ENCODE assay signal across 11 cellular contexts in the genomic region with DNA sequence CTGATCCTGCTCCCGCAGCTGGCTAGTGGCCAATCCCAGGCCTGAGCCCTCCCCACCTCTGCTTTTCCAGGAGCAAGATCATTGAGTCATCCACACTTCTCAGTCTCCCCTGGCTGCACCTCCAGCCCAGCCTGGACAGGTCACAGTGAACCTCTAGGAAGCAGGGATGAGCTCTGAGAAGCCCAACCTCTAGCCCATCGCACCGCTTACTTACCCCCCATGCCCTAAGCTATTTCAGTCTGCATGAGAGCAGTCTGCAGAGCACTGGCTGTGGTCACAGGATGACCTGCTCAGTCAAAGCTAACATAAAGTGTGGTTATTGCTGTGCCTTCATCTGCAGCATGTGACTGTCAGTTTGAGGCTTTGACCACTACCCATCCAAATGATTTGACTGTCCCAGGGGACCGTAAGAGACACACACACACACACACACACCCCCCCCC.
DNase-seq lines count a peak whose midpoint lies in the region; ATAC-seq and TF ChIP-seq lines count a peak whose summit lies in the region.
"Had no signal": no experiment of that assay in that cellular context is flagged by ENCODE, and none has a peak within 500 bp of the region (broad histone marks: within the 10 kb centered on the region; RNA-seq: fewer than 3 reads in every experiment).

No MANE protein-coding gene starts in this region.

- no peaks in the 10 kb centered on the region for H3K27me3 ChIP-seq in liver (ENCODE audit: control insufficient read depth in 4 of 4, insufficient read depth in 4 of 4, low read length in 3 of 4)
- H3K27me3 ChIP-seq: neutrophil had no signal

- H3K9ac ChIP-seq in liver (ENCODE audit: low read depth in 1 of 2, low read length in 2 of 2): peak overlapping the region in 1 of 2 donors; percentile 4

- no peak for TF ChIP-seq RAD21 in liver (IDR thresholded peaks at IDR 0.05)

- TF ChIP-seq CTCF in GM10266 (IDR thresholded peaks at IDR 0.05; ENCODE audit: control insufficient read depth, insufficient read depth, low read depth, missing control alignments) (no peak), liver (IDR thresholded peaks at IDR 0.05; ENCODE audit: low read depth, low read length, missing input control) (no peak)

- ATAC-seq in GM21529 (IDR thresholded peaks at IDR 0.05; ENCODE audit: unreplicated experiment) (peak; percentile 78), HG03565 (IDR thresholded peaks at IDR 0.05; ENCODE audit: unreplicated experiment) (peak; percentile 87)

- H3K36me3 ChIP-seq in liver (ENCODE audit: control insufficient read depth in 4 of 4, insufficient read depth in 3 of 4, low read depth in 1 of 4, low read length in 3 of 4): peaks cover under 1 to 7% (median 3%) of the 10 kb centered on the region in 4 donors
- H3K36me3 ChIP-seq: neutrophil had no signal

- 74% methylated on average over 4 of the region's 4 CpGs for WGBS in liver

- H3K4me3 ChIP-seq in liver (ENCODE audit: low read depth in 1 of 3, low read length in 3 of 3): no peak overlapping the region
- H3K4me3 ChIP-seq: SK-N-MC had no signal

- DNase-seq in GM10266 (ENCODE audit: extremely low spot score) (peak; percentile 25), NCI-H69 (lab: John Stamatoyannopoulos, UW) (no peak), D341Med (ENCODE audit: low spot score) (no peak), putamen (ENCODE audit: low spot score) (no peak)
- no peak for DNase-seq in activated CD8-positive, alpha-beta memory T cell treated with anti-CD3 and anti-CD28 coated beads, Interleukin-2, amount 50 U/mL, for 4 hours
- DNase-seq: NCI-H187 had no signal

- H3K27ac ChIP-seq in liver (ENCODE audit: low read depth in 1 of 2, low read length in 2 of 2): peak overlapping the region; percentile 9 to 39
- H3K27ac ChIP-seq: neutrophil, SK-N-MC had no signal

- peaks cover 14 to 60% (median 41%) of the 10 kb centered on the region in 4 donors for H3K4me1 ChIP-seq in liver (ENCODE audit: control insufficient read depth in 4 of 4, insufficient read depth in 4 of 4, low read length in 3 of 4)

- no peaks in the 10 kb centered on the region for H3K9me3 ChIP-seq in liver (ENCODE audit: control insufficient read depth in 4 of 4, low read length in 3 of 4)
- H3K9me3 ChIP-seq: neutrophil had no signal

TF ChIP-seq in liver, 16 proteins besides CTCF, POLR2A, EP300 and RAD21:
- TF ChIP-seq TAF1 (conservative IDR thresholded peaks at IDR 0.05) (no peak), EGR1 (IDR thresholded peaks at IDR 0.05; ENCODE audit: low read depth in 2 of 2) (no peak), YY1 (IDR thresholded peaks at IDR 0.05) (no peak), HNF4G (IDR thresholded peaks at IDR 0.05) (no peak), NR2F2 (IDR thresholded peaks at IDR 0.05) (no peak), RXRA (IDR thresholded peaks at IDR 0.05) (no peak), SP1 (IDR thresholded peaks at IDR 0.05) (no peak), GABPA (IDR thresholded peaks at IDR 0.05 in 1 of 2, conservative IDR thresholded peaks at IDR 0.05 in 1 of 2) (no peak)
- TF ChIP-seq, protein P1, sequence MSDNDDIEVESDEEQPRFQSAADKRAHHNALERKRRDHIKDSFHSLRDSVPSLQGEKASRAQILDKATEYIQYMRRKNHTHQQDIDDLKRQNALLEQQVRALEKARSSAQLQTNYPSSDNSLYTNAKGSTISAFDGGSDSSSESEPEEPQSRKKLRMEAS (IDR thresholded peaks at IDR 0.05): no peak
- TF ChIP-seq, protein P2, sequence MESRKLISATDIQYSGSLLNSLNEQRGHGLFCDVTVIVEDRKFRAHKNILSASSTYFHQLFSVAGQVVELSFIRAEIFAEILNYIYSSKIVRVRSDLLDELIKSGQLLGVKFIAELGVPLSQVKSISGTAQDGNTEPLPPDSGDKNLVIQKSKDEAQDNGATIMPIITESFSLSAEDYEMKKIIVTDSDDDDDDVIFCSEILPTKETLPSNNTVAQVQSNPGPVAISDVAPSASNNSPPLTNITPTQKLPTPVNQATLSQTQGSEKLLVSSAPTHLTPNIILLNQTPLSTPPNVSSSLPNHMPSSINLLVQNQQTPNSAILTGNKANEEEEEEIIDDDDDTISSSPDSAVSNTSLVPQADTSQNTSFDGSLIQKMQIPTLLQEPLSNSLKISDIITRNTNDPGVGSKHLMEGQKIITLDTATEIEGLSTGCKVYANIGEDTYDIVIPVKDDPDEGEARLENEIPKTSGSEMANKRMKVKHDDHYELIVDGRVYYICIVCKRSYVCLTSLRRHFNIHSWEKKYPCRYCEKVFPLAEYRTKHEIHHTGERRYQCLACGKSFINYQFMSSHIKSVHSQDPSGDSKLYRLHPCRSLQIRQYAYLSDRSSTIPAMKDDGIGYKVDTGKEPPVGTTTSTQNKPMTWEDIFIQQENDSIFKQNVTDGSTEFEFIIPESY (IDR thresholded peaks at IDR 0.05): no peak
- TF ChIP-seq, protein P3, sequence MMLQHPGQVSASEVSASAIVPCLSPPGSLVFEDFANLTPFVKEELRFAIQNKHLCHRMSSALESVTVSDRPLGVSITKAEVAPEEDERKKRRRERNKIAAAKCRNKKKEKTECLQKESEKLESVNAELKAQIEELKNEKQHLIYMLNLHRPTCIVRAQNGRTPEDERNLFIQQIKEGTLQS (IDR thresholded peaks at IDR 0.05): no peak
- TF ChIP-seq, protein P4, sequence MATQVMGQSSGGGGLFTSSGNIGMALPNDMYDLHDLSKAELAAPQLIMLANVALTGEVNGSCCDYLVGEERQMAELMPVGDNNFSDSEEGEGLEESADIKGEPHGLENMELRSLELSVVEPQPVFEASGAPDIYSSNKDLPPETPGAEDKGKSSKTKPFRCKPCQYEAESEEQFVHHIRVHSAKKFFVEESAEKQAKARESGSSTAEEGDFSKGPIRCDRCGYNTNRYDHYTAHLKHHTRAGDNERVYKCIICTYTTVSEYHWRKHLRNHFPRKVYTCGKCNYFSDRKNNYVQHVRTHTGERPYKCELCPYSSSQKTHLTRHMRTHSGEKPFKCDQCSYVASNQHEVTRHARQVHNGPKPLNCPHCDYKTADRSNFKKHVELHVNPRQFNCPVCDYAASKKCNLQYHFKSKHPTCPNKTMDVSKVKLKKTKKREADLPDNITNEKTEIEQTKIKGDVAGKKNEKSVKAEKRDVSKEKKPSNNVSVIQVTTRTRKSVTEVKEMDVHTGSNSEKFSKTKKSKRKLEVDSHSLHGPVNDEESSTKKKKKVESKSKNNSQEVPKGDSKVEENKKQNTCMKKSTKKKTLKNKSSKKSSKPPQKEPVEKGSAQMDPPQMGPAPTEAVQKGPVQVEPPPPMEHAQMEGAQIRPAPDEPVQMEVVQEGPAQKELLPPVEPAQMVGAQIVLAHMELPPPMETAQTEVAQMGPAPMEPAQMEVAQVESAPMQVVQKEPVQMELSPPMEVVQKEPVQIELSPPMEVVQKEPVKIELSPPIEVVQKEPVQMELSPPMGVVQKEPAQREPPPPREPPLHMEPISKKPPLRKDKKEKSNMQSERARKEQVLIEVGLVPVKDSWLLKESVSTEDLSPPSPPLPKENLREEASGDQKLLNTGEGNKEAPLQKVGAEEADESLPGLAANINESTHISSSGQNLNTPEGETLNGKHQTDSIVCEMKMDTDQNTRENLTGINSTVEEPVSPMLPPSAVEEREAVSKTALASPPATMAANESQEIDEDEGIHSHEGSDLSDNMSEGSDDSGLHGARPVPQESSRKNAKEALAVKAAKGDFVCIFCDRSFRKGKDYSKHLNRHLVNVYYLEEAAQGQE (IDR thresholded peaks at IDR 0.05): no peak
